In the genomic region with DNA sequence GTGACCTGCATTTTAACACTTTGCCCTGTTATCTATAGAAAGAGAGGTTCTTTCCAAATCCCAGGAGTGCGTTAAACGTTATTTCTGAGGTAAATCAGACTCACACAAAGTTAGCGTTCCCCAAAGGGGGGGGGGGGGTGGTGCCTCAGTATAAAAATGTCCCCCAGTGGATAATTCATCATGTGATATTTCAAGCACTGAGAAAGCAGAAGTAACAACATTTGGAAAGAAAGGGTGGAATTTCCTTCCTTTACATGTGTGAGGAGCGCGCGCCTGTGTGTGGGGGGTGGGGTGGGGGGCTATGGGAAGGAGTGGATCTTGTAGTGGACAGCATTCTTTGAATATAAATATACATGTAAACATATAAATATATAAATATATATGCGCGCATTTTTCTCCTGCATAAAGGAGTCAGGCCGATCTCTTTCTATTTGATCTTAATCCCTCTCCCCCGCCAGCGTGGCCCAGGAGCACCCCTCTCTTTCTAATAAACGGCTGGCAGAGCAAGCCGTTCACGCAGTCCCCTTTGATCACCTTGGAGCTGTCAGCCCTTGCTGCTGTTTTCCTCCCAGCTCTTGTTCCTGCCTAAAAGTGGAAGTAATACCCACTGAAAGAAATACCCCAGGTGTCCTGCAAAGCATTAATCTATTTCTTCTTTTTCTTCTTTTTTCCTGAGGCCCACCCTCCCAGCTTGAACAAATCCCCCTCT, we compare ENCODE assay signal across 1 cellular context.
A peak's percentile ranks its signal among the peaks of the same experiment; 100 is the strongest.
TF ChIP-seq lines count a peak whose summit lies in the region.

No MANE protein-coding gene starts in this region.

TF ChIP-seq in HepG2, 621 proteins besides CTCF, POLR2A, EP300 and RAD21 (continued from another document):
- TF ChIP-seq ATF6 (CRISPR knock-in tag; conservative IDR thresholded peaks at IDR 0.05) (0 out of 2 replicates have a peak, but pooled peaks have one; percentile 2), ZNF160 (CRISPR knock-in tag; IDR thresholded peaks at IDR 0.05) (no peak), ZNF619 (CRISPR knock-in tag; IDR thresholded peaks at IDR 0.05) (0 out of 2 replicates have a peak, but pooled peaks have one; percentile 4), ZNF224 (CRISPR knock-in tag; IDR thresholded peaks at IDR 0.05) (no peak), PCBP2 (optimal IDR thresholded peaks at IDR 0.05; ENCODE audit: low read depth, low read length, poor library complexity, severe bottlenecking) (peak; percentile 9), FOXC1 (CRISPR knock-in tag; IDR thresholded peaks at IDR 0.05; ENCODE audit: borderline replicate concordance) (0 out of 2 replicates have a peak, but pooled peaks have one; percentile 1), TCF7 (IDR thresholded peaks at IDR 0.05; ENCODE audit: low read depth) (0 out of 2 replicates have a peak, but pooled peaks have one; percentile 35), THYN1 (CRISPR knock-in tag; IDR thresholded peaks at IDR 0.05; ENCODE audit: borderline replicate concordance, low read depth) (0 out of 2 replicates have a peak, but pooled peaks have one; percentile 38), FOXM1 (CRISPR knock-in tag; IDR thresholded peaks at IDR 0.05) (no peak)
